20 cellular contexts compared by ENCODE assay signal in genomic region chr9:93039976-93040375, GRCh38. TPM values are rescaled to one million over a fixed set of nuclear protein-coding genes. Genes with fewer than 3 reads are reported as not detected.
A peak's percentile ranks its signal among the peaks of the same experiment; 100 is the strongest.
DNase-seq lines count a peak whose midpoint lies in the region; ATAC-seq, FAIRE-seq and TF ChIP-seq lines count a peak whose summit lies in the region.
"Had no signal": no experiment of that assay in that cellular context is flagged by ENCODE, and none has a peak within 500 bp of the region (broad histone marks: within the 10 kb centered on the region; RNA-seq: fewer than 3 reads in every experiment).

No MANE protein-coding gene starts in this region.

- no peak overlapping the region; the same call in 1 of the 2 replicates for H3K4me3 ChIP-seq in BLaER1
- no peak overlapping the region for H3K4me3 ChIP-seq in kidney (ENCODE audit: low read length in 2 of 2)

- peaks cover 70% of the 10 kb centered on the region for H3K4me1 ChIP-seq in BLaER1
- H3K4me1 ChIP-seq in kidney (ENCODE audit: control insufficient read depth in 1 of 2, insufficient read depth in 1 of 2, low read depth in 1 of 2, low read length in 2 of 2) = no peaks in the 10 kb centered on the region

- intact Hi-C loops in kidney (cut with DNase I) = no loop called here

- no peak for FAIRE-seq in kidney (lab: Jason Lieb, UNC)

- H3K27me3 ChIP-seq in BLaER1 = no peaks in the 10 kb centered on the region

- H3K4me2 ChIP-seq in BLaER1 = peak overlapping the region; percentile 92

- TF ChIP-seq CTCF in WTC11 (IDR thresholded peaks at IDR 0.05) = no peak
- no peak for TF ChIP-seq CTCF in kidney (IDR thresholded peaks at IDR 0.05; ENCODE audit: borderline replicate concordance, extremely low read depth, insufficient read depth)

- H3K9me3 ChIP-seq in BLaER1 (0 out of 2 replicates have a peak, but pooled peaks cover 2% of the 10 kb centered on the region), kidney (ENCODE audit: control insufficient read depth in 1 of 2, low read length in 2 of 2) (no peaks in the 10 kb centered on the region)

- peaks cover 14% of the 10 kb centered on the region for H3K36me3 Mint-ChIP-seq in T-helper 2 cell treated with Interferon-gamma antibody and Interleukin-4, amounts not matched to agents 5 μg/mL and 100 μg/mL, for 36 hours (ENCODE audit: low read depth)
- no peaks in the 10 kb centered on the region for H3K36me3 Mint-ChIP-seq in WTC11

- no peaks in the 10 kb centered on the region for H3K9me3 Mint-ChIP-seq in T-helper 2 cell treated with Interferon-gamma antibody and Interleukin-4, amounts not matched to agents 5 μg/mL and 100 μg/mL, for 36 hours
- H3K9me3 Mint-ChIP-seq in WTC11 = peaks cover 14% of the 10 kb centered on the region

- H3K27ac ChIP-seq in BLaER1 (peak overlapping the region; percentile 64), kidney (ENCODE audit: low read depth in 2 of 2, low read length in 2 of 2) (no peak overlapping the region)
- H3K27ac ChIP-seq: 22Rv1 had no signal

- no peak for DNase-seq in T-helper 2 cell treated with Interferon-gamma antibody and Interleukin-4, amounts not matched to agents 5 μg/mL and 100 μg/mL, for 36 hours (ENCODE audit: low spot score)
- no peak for DNase-seq in T-helper 2 cell
- no peak for DNase-seq in WTC11 (ENCODE audit: low spot score)
- peak; percentile 58 for DNase-seq in kidney
- no peak for DNase-seq in NK-92 (lab: John Stamatoyannopoulos, UW; ENCODE audit: unreplicated experiment)
- DNase-seq: Calu3; HCEC 1CT; IMR-90; MV-4-11; NCI-H1417 treated with DMSO at 0.1 percent for 48 hours; NCI-H2081; NCI-H226; NCI-H526; NK-92 treated with Interleukin-12 subunit alpha and Interleukin-12 subunit beta, amount 100 ng/mL, for 24 hours; OCI-M1; RPMI8226 had no signal

- CTCF ChIA-PET in WTC11 (lab: Charles Lee) = interaction anchor here (1.9 kb wide), 1 partner anchor 13 kb away, joined by 6 read pairs; no protein-coding TSS in a partner anchor

- peaks cover 22% of the 10 kb centered on the region for H3K4me1 Mint-ChIP-seq in T-helper 2 cell treated with Interferon-gamma antibody and Interleukin-4, amounts not matched to agents 5 μg/mL and 100 μg/mL, for 36 hours (ENCODE audit: low read depth)
- peaks cover 9% of the 10 kb centered on the region for H3K4me1 Mint-ChIP-seq in WTC11

- no peaks in the 10 kb centered on the region for H4K20me1 ChIP-seq in BLaER1

- peak overlapping the region; percentile 20 for H3K27ac Mint-ChIP-seq in T-helper 2 cell treated with Interferon-gamma antibody and Interleukin-4, amounts not matched to agents 5 μg/mL and 100 μg/mL, for 36 hours
- peak overlapping the region; percentile 53; the same call in 1 of the 2 replicates for H3K27ac Mint-ChIP-seq in WTC11

- POLR2A ChIA-PET in WTC11 (lab: Charles Lee) = no interaction called here

- H3K36me3 ChIP-seq in BLaER1 = peaks cover 11% of the 10 kb centered on the region
- H3K36me3 ChIP-seq in kidney (ENCODE audit: control insufficient read depth in 1 of 2, insufficient read depth in 2 of 2, low read length in 2 of 2) = no peaks in the 10 kb centered on the region

- H3K9ac ChIP-seq in BLaER1 = 0 out of 2 replicates have a peak overlapping the region, but pooled peaks have one; percentile 19
- H3K9ac ChIP-seq in kidney (ENCODE audit: low read length in 2 of 2) = no peak overlapping the region

- H3K4me3 Mint-ChIP-seq in T-helper 2 cell treated with Interferon-gamma antibody and Interleukin-4, amounts not matched to agents 5 μg/mL and 100 μg/mL, for 36 hours = no peak overlapping the region
- H3K4me3 Mint-ChIP-seq in WTC11 = no peak overlapping the region

- no peak for ATAC-seq in WTC11
- ATAC-seq in GM19324 (IDR thresholded peaks at IDR 0.05; ENCODE audit: low FRiP score, unreplicated experiment) = no peak
- ATAC-seq in HG03469 (IDR thresholded peaks at IDR 0.05; ENCODE audit: unreplicated experiment) = no peak

- H3K27me3 Mint-ChIP-seq in T-helper 2 cell treated with Interferon-gamma antibody and Interleukin-4, amounts not matched to agents 5 μg/mL and 100 μg/mL, for 36 hours (ENCODE audit: low read depth) = no peaks in the 10 kb centered on the region
- H3K27me3 Mint-ChIP-seq in WTC11 (ENCODE audit: low read depth) = no peaks in the 10 kb centered on the region

TF ChIP-seq in WTC11, 78 proteins besides CTCF, POLR2A, EP300 and RAD21 (continues in another document):
- TF ChIP-seq MXD4 (CRISPR knock-in tag; IDR thresholded peaks at IDR 0.05; ENCODE audit: borderline replicate concordance) = no peak
- no peak for TF ChIP-seq NFATC4 (CRISPR knock-in tag; IDR thresholded peaks at IDR 0.05)
- TF ChIP-seq, protein P1, sequence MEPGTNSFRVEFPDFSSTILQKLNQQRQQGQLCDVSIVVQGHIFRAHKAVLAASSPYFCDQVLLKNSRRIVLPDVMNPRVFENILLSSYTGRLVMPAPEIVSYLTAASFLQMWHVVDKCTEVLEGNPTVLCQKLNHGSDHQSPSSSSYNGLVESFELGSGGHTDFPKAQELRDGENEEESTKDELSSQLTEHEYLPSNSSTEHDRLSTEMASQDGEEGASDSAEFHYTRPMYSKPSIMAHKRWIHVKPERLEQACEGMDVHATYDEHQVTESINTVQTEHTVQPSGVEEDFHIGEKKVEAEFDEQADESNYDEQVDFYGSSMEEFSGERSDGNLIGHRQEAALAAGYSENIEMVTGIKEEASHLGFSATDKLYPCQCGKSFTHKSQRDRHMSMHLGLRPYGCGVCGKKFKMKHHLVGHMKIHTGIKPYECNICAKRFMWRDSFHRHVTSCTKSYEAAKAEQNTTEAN (CRISPR knock-in tag; IDR thresholded peaks at IDR 0.05) = no peak
- no peak for TF ChIP-seq EMX1 (CRISPR knock-in tag; IDR thresholded peaks at IDR 0.05)
- no peak for TF ChIP-seq JUN (CRISPR knock-in tag; IDR thresholded peaks at IDR 0.05)
- no peak for TF ChIP-seq ZNF219 (CRISPR knock-in tag; IDR thresholded peaks at IDR 0.05; ENCODE audit: borderline replicate concordance)
- TF ChIP-seq, protein P2, sequence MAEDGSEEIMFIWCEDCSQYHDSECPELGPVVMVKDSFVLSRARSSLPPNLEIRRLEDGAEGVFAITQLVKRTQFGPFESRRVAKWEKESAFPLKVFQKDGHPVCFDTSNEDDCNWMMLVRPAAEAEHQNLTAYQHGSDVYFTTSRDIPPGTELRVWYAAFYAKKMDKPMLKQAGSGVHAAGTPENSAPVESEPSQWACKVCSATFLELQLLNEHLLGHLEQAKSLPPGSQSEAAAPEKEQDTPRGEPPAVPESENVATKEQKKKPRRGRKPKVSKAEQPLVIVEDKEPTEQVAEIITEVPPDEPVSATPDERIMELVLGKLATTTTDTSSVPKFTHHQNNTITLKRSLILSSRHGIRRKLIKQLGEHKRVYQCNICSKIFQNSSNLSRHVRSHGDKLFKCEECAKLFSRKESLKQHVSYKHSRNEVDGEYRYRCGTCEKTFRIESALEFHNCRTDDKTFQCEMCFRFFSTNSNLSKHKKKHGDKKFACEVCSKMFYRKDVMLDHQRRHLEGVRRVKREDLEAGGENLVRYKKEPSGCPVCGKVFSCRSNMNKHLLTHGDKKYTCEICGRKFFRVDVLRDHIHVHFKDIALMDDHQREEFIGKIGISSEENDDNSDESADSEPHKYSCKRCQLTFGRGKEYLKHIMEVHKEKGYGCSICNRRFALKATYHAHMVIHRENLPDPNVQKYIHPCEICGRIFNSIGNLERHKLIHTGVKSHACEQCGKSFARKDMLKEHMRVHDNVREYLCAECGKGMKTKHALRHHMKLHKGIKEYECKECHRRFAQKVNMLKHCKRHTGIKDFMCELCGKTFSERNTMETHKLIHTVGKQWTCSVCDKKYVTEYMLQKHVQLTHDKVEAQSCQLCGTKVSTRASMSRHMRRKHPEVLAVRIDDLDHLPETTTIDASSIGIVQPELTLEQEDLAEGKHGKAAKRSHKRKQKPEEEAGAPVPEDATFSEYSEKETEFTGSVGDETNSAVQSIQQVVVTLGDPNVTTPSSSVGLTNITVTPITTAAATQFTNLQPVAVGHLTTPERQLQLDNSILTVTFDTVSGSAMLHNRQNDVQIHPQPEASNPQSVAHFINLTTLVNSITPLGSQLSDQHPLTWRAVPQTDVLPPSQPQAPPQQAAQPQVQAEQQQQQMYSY (CRISPR knock-in tag; IDR thresholded peaks at IDR 0.05) = no peak
- TF ChIP-seq TEAD4 (CRISPR knock-in tag; IDR thresholded peaks at IDR 0.05) = no peak
- TF ChIP-seq ZNF121 (CRISPR knock-in tag; IDR thresholded peaks at IDR 0.05) = no peak
- TF ChIP-seq, protein P3, sequence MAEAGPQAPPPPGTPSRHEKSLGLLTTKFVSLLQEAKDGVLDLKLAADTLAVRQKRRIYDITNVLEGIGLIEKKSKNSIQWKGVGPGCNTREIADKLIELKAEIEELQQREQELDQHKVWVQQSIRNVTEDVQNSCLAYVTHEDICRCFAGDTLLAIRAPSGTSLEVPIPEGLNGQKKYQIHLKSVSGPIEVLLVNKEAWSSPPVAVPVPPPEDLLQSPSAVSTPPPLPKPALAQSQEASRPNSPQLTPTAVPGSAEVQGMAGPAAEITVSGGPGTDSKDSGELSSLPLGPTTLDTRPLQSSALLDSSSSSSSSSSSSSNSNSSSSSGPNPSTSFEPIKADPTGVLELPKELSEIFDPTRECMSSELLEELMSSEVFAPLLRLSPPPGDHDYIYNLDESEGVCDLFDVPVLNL (CRISPR knock-in tag; IDR thresholded peaks at IDR 0.05; ENCODE audit: borderline replicate concordance, low read depth) = no peak
- TF ChIP-seq FOXJ3 (CRISPR knock-in tag; IDR thresholded peaks at IDR 0.05; ENCODE audit: borderline replicate concordance) = no peak
- TF ChIP-seq CBFB (CRISPR knock-in tag; IDR thresholded peaks at IDR 0.05; ENCODE audit: low read depth) = no peak
- TF ChIP-seq ZBTB21 (CRISPR knock-in tag; IDR thresholded peaks at IDR 0.05; ENCODE audit: borderline replicate concordance) = no peak

RNA-seq across cellular contexts. Expression of gene SUSD3, which starts 18.5 kb away (rescaled TPM):
- 11.5 to 13.2 TPM (median 11.9 TPM) in 3 replicates for total RNA-seq in WTC11 (2021)
- 12.2 TPM for total RNA-seq in kidney
- polyA plus RNA-seq in kidney (ENCODE audit: insufficient read depth, low read depth, low replicate concordance) = 34.6 TPM

RNA-seq across cellular contexts. Expression of gene CARD19, which starts 56.0 kb away (rescaled TPM):
- total RNA-seq in WTC11 (2021) (30.0 to 34.5 TPM (median 32.8 TPM) in 3 replicates), kidney (44.5 TPM)
- polyA plus RNA-seq in kidney (ENCODE audit: insufficient read depth, low read depth, low replicate concordance) = 49.3 TPM
